1 cellular context compared by ENCODE assay signal in genomic region chr10:128567561-128567960, GRCh38.
TF ChIP-seq lines count a peak whose summit lies in the region.

No MANE protein-coding gene starts in this region.

TF ChIP-seq in HepG2, 621 proteins besides CTCF, POLR2A, EP300 and RAD21 (continued from another document):
- TF ChIP-seq PRDM4 (CRISPR knock-in tag; IDR thresholded peaks at IDR 0.05; ENCODE audit: borderline replicate concordance) (no peak), ZNF350 (CRISPR knock-in tag; IDR thresholded peaks at IDR 0.05; ENCODE audit: borderline replicate concordance, low read depth) (no peak), ZNF558 (CRISPR knock-in tag; IDR thresholded peaks at IDR 0.05; ENCODE audit: borderline replicate concordance) (no peak), IKZF4 (CRISPR knock-in tag; IDR thresholded peaks at IDR 0.05; ENCODE audit: borderline replicate concordance, low read depth, not compliant biosample characterization) (no peak), CREB3 (CRISPR knock-in tag; IDR thresholded peaks at IDR 0.05) (no peak), PRDM10 (CRISPR knock-in tag; IDR thresholded peaks at IDR 0.05; ENCODE audit: low read depth) (no peak), HNRNPUL1 (IDR thresholded peaks at IDR 0.05; ENCODE audit: low read depth, low read length) (no peak), NCOA2 (CRISPR knock-in tag; IDR thresholded peaks at IDR 0.05) (no peak), RBFOX2 (IDR thresholded peaks at IDR 0.05; ENCODE audit: low read depth, low read length) (no peak)
- TF ChIP-seq, protein P1, sequence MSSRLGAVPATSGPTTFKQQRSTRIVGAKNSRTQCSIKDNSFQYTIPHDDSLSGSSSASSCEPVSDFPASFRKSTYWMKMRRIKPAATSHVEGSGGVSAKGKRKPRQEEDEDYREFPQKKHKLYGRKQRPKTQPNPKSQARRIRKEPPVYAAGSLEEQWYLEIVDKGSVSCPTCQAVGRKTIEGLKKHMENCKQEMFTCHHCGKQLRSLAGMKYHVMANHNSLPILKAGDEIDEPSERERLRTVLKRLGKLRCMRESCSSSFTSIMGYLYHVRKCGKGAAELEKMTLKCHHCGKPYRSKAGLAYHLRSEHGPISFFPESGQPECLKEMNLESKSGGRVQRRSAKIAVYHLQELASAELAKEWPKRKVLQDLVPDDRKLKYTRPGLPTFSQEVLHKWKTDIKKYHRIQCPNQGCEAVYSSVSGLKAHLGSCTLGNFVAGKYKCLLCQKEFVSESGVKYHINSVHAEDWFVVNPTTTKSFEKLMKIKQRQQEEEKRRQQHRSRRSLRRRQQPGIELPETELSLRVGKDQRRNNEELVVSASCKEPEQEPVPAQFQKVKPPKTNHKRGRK (CRISPR knock-in tag; IDR thresholded peaks at IDR 0.05) = no peak
- TF ChIP-seq, protein P2, sequence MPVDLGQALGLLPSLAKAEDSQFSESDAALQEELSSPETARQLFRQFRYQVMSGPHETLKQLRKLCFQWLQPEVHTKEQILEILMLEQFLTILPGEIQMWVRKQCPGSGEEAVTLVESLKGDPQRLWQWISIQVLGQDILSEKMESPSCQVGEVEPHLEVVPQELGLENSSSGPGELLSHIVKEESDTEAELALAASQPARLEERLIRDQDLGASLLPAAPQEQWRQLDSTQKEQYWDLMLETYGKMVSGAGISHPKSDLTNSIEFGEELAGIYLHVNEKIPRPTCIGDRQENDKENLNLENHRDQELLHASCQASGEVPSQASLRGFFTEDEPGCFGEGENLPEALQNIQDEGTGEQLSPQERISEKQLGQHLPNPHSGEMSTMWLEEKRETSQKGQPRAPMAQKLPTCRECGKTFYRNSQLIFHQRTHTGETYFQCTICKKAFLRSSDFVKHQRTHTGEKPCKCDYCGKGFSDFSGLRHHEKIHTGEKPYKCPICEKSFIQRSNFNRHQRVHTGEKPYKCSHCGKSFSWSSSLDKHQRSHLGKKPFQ (CRISPR knock-in tag; IDR thresholded peaks at IDR 0.05; ENCODE audit: insufficient replicate concordance) = no peak
- TF ChIP-seq, protein P3, sequence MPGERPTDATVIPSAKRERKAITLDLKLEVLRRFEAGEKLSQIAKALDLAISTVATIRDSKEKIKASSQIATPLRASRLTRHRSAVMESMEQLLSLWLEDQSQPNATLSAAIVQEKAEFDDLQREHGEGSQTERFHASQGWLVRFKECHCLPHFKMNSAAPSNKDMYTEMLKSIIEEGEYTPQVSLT (CRISPR knock-in tag; IDR thresholded peaks at IDR 0.05; ENCODE audit: borderline replicate concordance, low read depth) = no peak
